In the genomic region with DNA sequence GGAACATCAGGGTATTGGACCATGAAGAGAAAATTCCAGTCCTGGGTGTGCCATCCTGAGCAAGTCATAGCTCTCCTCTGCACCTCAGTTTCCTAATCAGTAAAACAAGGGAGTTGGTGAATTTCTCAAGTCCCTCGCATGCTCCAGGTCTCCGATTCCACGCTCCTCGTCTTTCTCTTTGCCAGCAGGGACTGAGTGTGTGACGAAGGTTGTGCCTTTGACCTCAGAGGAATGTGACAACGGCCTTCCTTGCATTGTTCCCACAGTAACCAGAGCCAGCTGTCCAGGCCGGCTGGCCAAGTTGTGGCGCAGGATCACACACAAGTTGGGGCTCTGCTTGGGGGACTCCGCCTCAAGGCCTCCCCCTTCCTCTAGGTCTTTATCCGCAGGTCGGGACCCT, we compare ENCODE assay signal across 12 cellular contexts.
DNase-seq lines count a peak whose midpoint lies in the region; ATAC-seq and TF ChIP-seq lines count a peak whose summit lies in the region.
"Had no signal": no experiment of that assay in that cellular context is flagged by ENCODE, and none has a peak within 500 bp of the region (broad histone marks: within the 10 kb centered on the region; RNA-seq: fewer than 3 reads in every experiment).

No MANE protein-coding gene starts in this region.

- DNase-seq in adipocyte (ENCODE audit: low read depth) (peak; percentile 88), fibroblast of pulmonary artery (ENCODE audit: low read depth) (peak; percentile 84), lung (ENCODE audit: low spot score) (no peak), thoracic aorta (ENCODE audit: low spot score) (no peak), NCI-H2196 (lab: John Stamatoyannopoulos, UW; ENCODE audit: unreplicated experiment) (no peak), OCI-M2 (lab: John Stamatoyannopoulos, UW; ENCODE audit: unreplicated experiment) (no peak)
- no peak for DNase-seq in stimulated activated naive CD4-positive, alpha-beta T cell treated with Interleukin-2 at 50 U/mL for 16 hours (lab: John Stamatoyannopoulos, UW)
- DNase-seq: activated CD4-positive, alpha-beta T cell treated with anti-CD3 and anti-CD28 coated beads, Interleukin-2, amount 10 ng/mL, durations not matched to agents 24 days and 14 days; NCI-H1048; NCI-H69 had no signal

- no peak overlapping the region for H3K9ac ChIP-seq in adipocyte (ENCODE audit: low read length)

- no peak overlapping the region for H3K4me3 ChIP-seq in adipocyte (ENCODE audit: low read length)
- no peak overlapping the region for H3K4me3 ChIP-seq in fibroblast of pulmonary artery (replicated peaks; ENCODE audit: low read depth, low read length)
- no peak overlapping the region for H3K4me3 ChIP-seq in lung
- peak overlapping the region; percentile 1 for H3K4me3 ChIP-seq in thoracic aorta
- H3K4me3 ChIP-seq: SK-N-MC had no signal

- TF ChIP-seq CTCF in fibroblast of pulmonary artery (IDR thresholded peaks at IDR 0.05; ENCODE audit: low read length, missing control alignments) (no peak), lung (IDR thresholded peaks at IDR 0.05; ENCODE audit: control extremely low read depth, extremely low read depth) (no peak), thoracic aorta (IDR thresholded peaks at IDR 0.05) (no peak)

- WGBS in lung, 2 donors, result 57 to 69% methylated on average over 11 of the region's 11 CpGs

- peaks cover 34% of the 10 kb centered on the region for H3K4me1 ChIP-seq in adipocyte (ENCODE audit: control insufficient read depth, insufficient read depth, low read length)
- H3K4me1 ChIP-seq in lung (ENCODE audit: control insufficient read depth in 2 of 2, insufficient read depth in 2 of 2, low read length in 2 of 2), result peaks cover 7 to 18% of the 10 kb centered on the region in 2 donors
- H3K4me1 ChIP-seq in thoracic aorta (ENCODE audit: control insufficient read depth in 1 of 2, low read depth in 2 of 2), result peaks cover 19 to 64% of the 10 kb centered on the region in 2 donors

- no peaks in the 10 kb centered on the region for H3K27me3 ChIP-seq in adipocyte (replicated peaks; ENCODE audit: control insufficient read depth, insufficient read depth, low read length)
- no peaks in the 10 kb centered on the region for H3K27me3 ChIP-seq in lung (ENCODE audit: control insufficient read depth, insufficient read depth)
- no peaks in the 10 kb centered on the region for H3K27me3 ChIP-seq in thoracic aorta (replicated peaks; ENCODE audit: insufficient read depth)

- ATAC-seq in lung (ENCODE audit: insufficient read depth, low FRiP score) (no peak), thoracic aorta (ENCODE audit: insufficient number of reproducible peaks, low FRiP score, low read depth) (no peak), GM21576 (IDR thresholded peaks at IDR 0.05; ENCODE audit: unreplicated experiment) (no peak)

- peak overlapping the region; percentile 66 to 76 for H3K27ac ChIP-seq in lung (ENCODE audit: low read depth in 1 of 2, low read length in 1 of 2)
- peak overlapping the region; percentile 7 to 40 for H3K27ac ChIP-seq in thoracic aorta
- H3K27ac ChIP-seq: SK-N-MC had no signal

- H3K36me3 ChIP-seq in adipocyte (ENCODE audit: control insufficient read depth, insufficient read depth, low read length, severe bottlenecking) (no peaks in the 10 kb centered on the region), lung (ENCODE audit: control insufficient read depth in 2 of 2, insufficient read depth in 2 of 2, low read length in 2 of 2) (peaks cover 0 to 4% of the 10 kb centered on the region in 2 donors), thoracic aorta (no peaks in the 10 kb centered on the region)

- H3K9me3 ChIP-seq in adipocyte (ENCODE audit: control insufficient read depth, low read length) (no peaks in the 10 kb centered on the region), lung (ENCODE audit: control insufficient read depth in 2 of 2, insufficient read depth in 1 of 2, low read length in 1 of 2) (no peaks in the 10 kb centered on the region), thoracic aorta (no peaks in the 10 kb centered on the region)

Comparison
In these comparisons a context has a peak if more than half of its experiments do, and no peak if none do; other contexts are left out.
1. DNase-seq: peak in adipocyte (single experiment) and fibroblast of pulmonary artery (single experiment); none in lung (single experiment), thoracic aorta (single experiment), NCI-H2196 (single experiment), stimulated activated naive CD4-positive, alpha-beta T cell treated with Interleukin-2 at 50 U/mL for 16 hours (single experiment) and OCI-M2 (single experiment).